ENCODE assay signal across 29 cellular contexts in genomic region chr3:96190024-96190616, GRCh38.
"Had no signal": no experiment of that assay in that cellular context is flagged by ENCODE, and none has a peak within 500 bp of the region (broad histone marks: within the 10 kb centered on the region; RNA-seq: fewer than 3 reads in every experiment).

No MANE protein-coding gene starts in this region.

- DNase-seq: activated CD4-positive, alpha-beta memory T cell treated with anti-CD3 and anti-CD28 coated beads for 36 hours; activated CD4-positive, alpha-beta T cell treated with anti-CD3 and anti-CD28 coated beads for 36 hours; activated CD4-positive, alpha-beta T cell treated with anti-CD3 and anti-CD28 coated beads, Interleukin-2, amount 10 ng/mL, durations not matched to agents 24 days and 14 days; activated CD4-positive, CD25-positive, alpha-beta regulatory T cell; activated CD4-positive, CD25-positive, alpha-beta regulatory T cell treated with anti-CD3 and anti-CD28 coated beads, Interleukin-2, amount 50 U/mL, for 72 hours; activated CD8-positive, alpha-beta memory T cell treated with anti-CD3 and anti-CD28 coated beads, Interleukin-2, amount 10 ng/mL, durations not matched to agents 7 days and 5 days; activated CD8-positive, alpha-beta memory T cell treated with anti-CD3 and anti-CD28 coated beads, Interleukin-2, amount 50 U/mL, for 4 hours; activated CD8-positive, alpha-beta T cell treated with anti-CD3 and anti-CD28 coated beads, Interleukin-2, amount 10 ng/mL, durations not matched to agents 7 days and 5 days; activated effector memory CD4-positive, alpha-beta T cell treated with anti-CD3 and anti-CD28 coated beads, Interleukin-2, amount 50 U/mL, for 16 hours; activated naive CD4-positive, alpha-beta T cell treated with anti-CD3 and anti-CD28 coated beads for 36 hours; activated naive CD8-positive, alpha-beta T cell treated with anti-CD3 and anti-CD28 coated beads for 36 hours; activated naive CD8-positive, alpha-beta T cell treated with anti-CD3 and anti-CD28 coated beads, Interleukin-2, amount 50 U/mL, for 24 hours; activated T-cell treated with anti-CD3 and anti-CD28 coated beads, Interleukin-2, amount 50 U/mL, for 1 hour; activated T-cell treated with anti-CD3 and anti-CD28 coated beads, Interleukin-2, amount 50 U/mL, for 48 hours; adrenal gland; amygdala; body of pancreas; central memory CD4-positive, alpha-beta T cell; cortex of kidney; dermis blood vessel endothelial cell; effector CD4-positive, alpha-beta T cell; effector memory CD8-positive, alpha-beta T cell; esophagus squamous epithelium; foreskin melanocyte; head of caudate nucleus; T-helper 2 cell had no signal

- FAIRE-seq: colon had no signal

- H3K4me3 ChIP-seq: adrenal gland, body of pancreas, cardiac muscle cell, esophagus squamous epithelium, gastroesophageal sphincter had no signal

- ATAC-seq: activated CD4-positive, alpha-beta T cell treated with anti-CD3 and anti-CD28 coated beads for 36 hours; activated CD8-positive, alpha-beta memory T cell treated with anti-CD3 and anti-CD28 coated beads, Interleukin-2, amount 10 ng/mL, durations not matched to agents 7 days and 5 days; activated CD8-positive, alpha-beta T cell treated with anti-CD3 and anti-CD28 coated beads, Interleukin-2, amount 10 ng/mL, durations not matched to agents 7 days and 5 days; activated naive CD8-positive, alpha-beta T cell treated with anti-CD3 and anti-CD28 coated beads, Interleukin-2, amount 50 U/mL, for 24 hours; body of pancreas; effector memory CD8-positive, alpha-beta T cell; gastroesophageal sphincter had no signal

- H3K36me3 ChIP-seq: adrenal gland, cardiac muscle cell, esophagus squamous epithelium, gastroesophageal sphincter had no signal

- H3K27me3 ChIP-seq: adrenal gland, body of pancreas, cardiac muscle cell, esophagus squamous epithelium, gastroesophageal sphincter had no signal
